In the genomic region with DNA sequence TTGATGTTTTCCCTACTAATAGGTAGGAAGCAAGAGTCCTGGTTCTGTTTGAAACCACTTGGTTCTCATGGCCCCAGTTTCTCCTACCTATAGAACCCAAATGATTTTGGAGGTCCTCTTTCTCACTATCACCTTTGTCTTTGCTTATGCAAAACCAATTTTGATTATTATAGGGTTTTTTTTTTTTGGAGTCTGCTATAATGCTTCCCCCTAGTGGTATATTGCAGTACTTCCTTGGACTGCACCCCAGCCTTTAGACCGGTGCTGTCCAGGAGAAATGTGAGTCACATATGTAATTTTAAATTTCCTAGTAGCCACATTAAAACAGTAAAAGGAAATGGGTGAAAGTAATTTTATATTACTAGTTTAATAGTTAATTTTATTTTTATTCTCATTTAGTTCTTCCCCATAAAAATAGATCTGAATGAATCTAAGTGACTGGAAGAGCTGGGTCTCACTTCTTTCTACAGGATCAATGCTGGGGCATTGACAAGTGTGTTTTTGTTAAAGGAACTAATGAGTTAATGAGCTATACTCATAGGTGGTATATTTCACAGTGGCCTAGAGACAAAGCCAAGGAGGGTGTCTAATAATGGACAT, we compare ENCODE assay signal across 1 cellular context.
TF ChIP-seq lines count a peak whose summit lies in the region.

No MANE protein-coding gene starts in this region.

TF ChIP-seq in endothelial cell of umbilical vein, 7 proteins besides CTCF, POLR2A, EP300 and RAD21:
- TF ChIP-seq JUN (IDR thresholded peaks at IDR 0.05; ENCODE audit: borderline replicate concordance, insufficient read depth, insufficient read length, low read depth): no peak
- no peak for TF ChIP-seq FOS (IDR thresholded peaks at IDR 0.05; ENCODE audit: borderline replicate concordance, insufficient read depth, low read length)
- TF ChIP-seq GATA2 (IDR thresholded peaks at IDR 0.05; ENCODE audit: insufficient read depth, insufficient read length, low read depth, low read length): no peak
- TF ChIP-seq, protein P1, sequence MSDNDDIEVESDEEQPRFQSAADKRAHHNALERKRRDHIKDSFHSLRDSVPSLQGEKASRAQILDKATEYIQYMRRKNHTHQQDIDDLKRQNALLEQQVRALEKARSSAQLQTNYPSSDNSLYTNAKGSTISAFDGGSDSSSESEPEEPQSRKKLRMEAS (IDR thresholded peaks at IDR 0.05; ENCODE audit: insufficient read depth, insufficient read length): no peak
- TF ChIP-seq EZH2 (IDR thresholded peaks at IDR 0.05; ENCODE audit: borderline replicate concordance, low read depth, low read length, severe bottlenecking): no peak
- no peak for TF ChIP-seq MYC (IDR thresholded peaks at IDR 0.05; ENCODE audit: low read depth, low read length)
- no peak for TF ChIP-seq POLR2AphosphoS5 (IDR thresholded peaks at IDR 0.05; ENCODE audit: insufficient read depth, low read depth, low read length)
